ENCODE assay signal across 14 cellular contexts in the genomic region with DNA sequence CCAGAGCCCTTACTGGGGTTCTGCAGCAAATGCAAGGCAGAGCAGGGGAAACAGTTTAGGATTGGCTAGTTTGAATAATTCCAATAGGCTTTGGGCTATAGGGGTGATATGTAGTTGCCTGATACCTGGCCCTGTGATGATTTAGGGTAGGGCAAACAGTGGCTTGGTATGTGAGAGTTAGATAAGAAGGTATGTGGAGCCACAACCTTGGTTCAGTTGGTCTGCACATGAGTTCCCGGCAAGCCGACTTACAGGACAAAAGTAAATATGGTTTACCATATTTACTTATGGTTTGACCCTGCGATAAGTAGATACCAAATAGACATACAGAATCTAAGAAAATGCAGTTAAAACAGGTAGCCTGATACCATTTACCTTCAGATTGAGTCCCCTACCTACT. TPM values are rescaled to one million over a fixed set of nuclear protein-coding genes. Genes with fewer than 3 reads are reported as not detected.
DNase-seq lines count a peak whose midpoint lies in the region; ATAC-seq and TF ChIP-seq lines count a peak whose summit lies in the region.
"Had no signal": no experiment of that assay in that cellular context is flagged by ENCODE, and none has a peak within 500 bp of the region (broad histone marks: within the 10 kb centered on the region; RNA-seq: fewer than 3 reads in every experiment).

No MANE protein-coding gene starts in this region.

- H3K36me3 Mint-ChIP-seq in Caco-2 (ENCODE audit: insufficient read depth, unreplicated experiment) (no peaks in the 10 kb centered on the region), WTC11 (peaks cover 5% of the 10 kb centered on the region; the same call in 1 of the 2 replicates), progenitor cell of endocrine pancreas (ENCODE audit: insufficient read depth) (peaks cover 7% of the 10 kb centered on the region)
- H3K36me3 Mint-ChIP-seq: CD14-positive monocyte had no signal

- ATAC-seq in WTC11 (no peak), GM21717 (IDR thresholded peaks at IDR 0.05; ENCODE audit: unreplicated experiment) (no peak)
- ATAC-seq: GM23338 had no signal

- H3K4me1 Mint-ChIP-seq in Caco-2 (ENCODE audit: low read depth, unreplicated experiment) (peaks cover 41% of the 10 kb centered on the region), WTC11 (peaks cover 8% of the 10 kb centered on the region), progenitor cell of endocrine pancreas (ENCODE audit: low read depth) (peaks cover 22% of the 10 kb centered on the region)
- H3K4me1 Mint-ChIP-seq: CD14-positive monocyte; CD4-positive, alpha-beta memory T cell had no signal

- CTCF ChIA-PET in Caco-2 (lab: Charles Lee) (interaction anchor here (0.6 to 1.1 kb wide), 2 partner anchors 10 to 67 kb away, joined by 3 to 6 read pairs; a partner anchor contains a TSS), WTC11 (lab: Charles Lee) (no interaction called here)

- H3K27ac Mint-ChIP-seq in Caco-2 (ENCODE audit: unreplicated experiment), result peak overlapping the region; percentile 78
- no peak overlapping the region for H3K27ac Mint-ChIP-seq in WTC11
- peak overlapping the region; percentile 43 for H3K27ac Mint-ChIP-seq in progenitor cell of endocrine pancreas
- H3K27ac Mint-ChIP-seq: CD14-positive monocyte, GM23338 had no signal

- peak; percentile 84 to 94 for DNase-seq in Caco-2
- DNase-seq in HuH-7.5 (ENCODE audit: low spot score), result peak; percentile 22
- no peak for DNase-seq in WTC11 (ENCODE audit: low spot score)
- DNase-seq in progenitor cell of endocrine pancreas (ENCODE audit: low spot score, unreplicated experiment), result no peak
- DNase-seq in NCI-H748 treated with DMSO at 0.1 percent for 48 hours (lab: John Stamatoyannopoulos, UW), result no peak
- no peak for DNase-seq in stimulated activated CD8-positive, alpha-beta memory T cell treated with anti-CD3 and anti-CD28 coated beads, Interleukin-4, amount 100 ng/mL, for 48 hours
- no peak for DNase-seq in activated T-cell treated with anti-CD3 and anti-CD28 coated beads, Interleukin-2, amount 50 U/mL, for 48 hours
- DNase-seq: 8988T; CD4-positive, alpha-beta memory T cell; HCEC 1CT had no signal

- peaks cover 17% of the 10 kb centered on the region for H3K9me3 Mint-ChIP-seq in Caco-2 (ENCODE audit: unreplicated experiment)
- peaks cover 9% of the 10 kb centered on the region; the same call in 1 of the 2 replicates for H3K9me3 Mint-ChIP-seq in WTC11
- peaks cover 3% of the 10 kb centered on the region for H3K9me3 Mint-ChIP-seq in progenitor cell of endocrine pancreas (ENCODE audit: low read depth)
- H3K9me3 Mint-ChIP-seq: CD4-positive, alpha-beta memory T cell had no signal

- peak overlapping the region; percentile 3 for H3K4me3 Mint-ChIP-seq in Caco-2 (ENCODE audit: unreplicated experiment)
- no peak overlapping the region for H3K4me3 Mint-ChIP-seq in WTC11
- no peak overlapping the region for H3K4me3 Mint-ChIP-seq in progenitor cell of endocrine pancreas (ENCODE audit: low read depth)
- H3K4me3 Mint-ChIP-seq: CD14-positive monocyte; CD4-positive, alpha-beta memory T cell; GM23338 had no signal

- TF ChIP-seq CTCF in Caco-2 (IDR thresholded peaks at IDR 0.05; ENCODE audit: insufficient read depth in 1 of 2, low read depth in 1 of 2, low read length in 1 of 2, severe bottlenecking in 1 of 2, unreplicated experiment in 1 of 2) (no peak), WTC11 (IDR thresholded peaks at IDR 0.05) (no peak), progenitor cell of endocrine pancreas (IDR thresholded peaks at IDR 0.05; ENCODE audit: unreplicated experiment) (no peak)

- peaks cover 26% of the 10 kb centered on the region for H3K4me1 ChIP-seq in Caco-2
- H3K4me1 ChIP-seq: BLaER1 had no signal

- POLR2A ChIA-PET in Caco-2 (lab: Charles Lee) (interaction anchor here (0.6 kb wide), 1 partner anchor 9 kb away, joined by 3 read pairs; no protein-coding TSS in a partner anchor), WTC11 (lab: Charles Lee) (no interaction called here)

- no TSS peak for BruUV-seq in Caco-2 (replicated peaks; lab: Mats Ljungman, UMichigan)

- H3K9me3 ChIP-seq in Caco-2, result no peaks in the 10 kb centered on the region; the same call in none of the 2 replicates

- intact Hi-C loops in Caco-2 (cut with micrococcal nuclease; ENCODE audit: unreplicated experiment), result loop anchor here (1.0 kb wide), 2 partner anchors 8 to 33 kb away; no protein-coding TSS in a partner anchor

- no peaks in the 10 kb centered on the region for H3K36me3 ChIP-seq in Caco-2 (ENCODE audit: control insufficient read depth, insufficient read depth, low read length)
- H3K36me3 ChIP-seq: BLaER1 had no signal

- no peak overlapping the region for H3K4me3 ChIP-seq in Caco-2 (ENCODE audit: low read depth, low read length)
- H3K4me3 ChIP-seq: BLaER1, GM23338 had no signal

- no peaks in the 10 kb centered on the region for H3K27me3 Mint-ChIP-seq in Caco-2 (ENCODE audit: insufficient read depth, unreplicated experiment)
- no peaks in the 10 kb centered on the region; the same call in 1 of the 2 replicates for H3K27me3 Mint-ChIP-seq in WTC11 (ENCODE audit: low read depth)
- no peaks in the 10 kb centered on the region for H3K27me3 Mint-ChIP-seq in progenitor cell of endocrine pancreas

- H3K27me3 ChIP-seq in Caco-2 (replicated peaks; ENCODE audit: control insufficient read depth, insufficient read depth, low read length), result no peaks in the 10 kb centered on the region
- H3K27me3 ChIP-seq: BLaER1 had no signal

TF ChIP-seq in WTC11, 78 proteins besides CTCF, POLR2A, EP300 and RAD21:
- TF ChIP-seq CREM (CRISPR knock-in tag; IDR thresholded peaks at IDR 0.05), result no peak
- no peak for TF ChIP-seq KAT7 (CRISPR knock-in tag; IDR thresholded peaks at IDR 0.05; ENCODE audit: borderline replicate concordance)
- TF ChIP-seq, protein P1, sequence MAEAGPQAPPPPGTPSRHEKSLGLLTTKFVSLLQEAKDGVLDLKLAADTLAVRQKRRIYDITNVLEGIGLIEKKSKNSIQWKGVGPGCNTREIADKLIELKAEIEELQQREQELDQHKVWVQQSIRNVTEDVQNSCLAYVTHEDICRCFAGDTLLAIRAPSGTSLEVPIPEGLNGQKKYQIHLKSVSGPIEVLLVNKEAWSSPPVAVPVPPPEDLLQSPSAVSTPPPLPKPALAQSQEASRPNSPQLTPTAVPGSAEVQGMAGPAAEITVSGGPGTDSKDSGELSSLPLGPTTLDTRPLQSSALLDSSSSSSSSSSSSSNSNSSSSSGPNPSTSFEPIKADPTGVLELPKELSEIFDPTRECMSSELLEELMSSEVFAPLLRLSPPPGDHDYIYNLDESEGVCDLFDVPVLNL (CRISPR knock-in tag; IDR thresholded peaks at IDR 0.05; ENCODE audit: borderline replicate concordance, low read depth), result no peak
- 0 out of 2 replicates have a peak, but pooled peaks have one; percentile 30 for TF ChIP-seq GABPB1 (CRISPR knock-in tag; IDR thresholded peaks at IDR 0.05)
- TF ChIP-seq, protein P2, sequence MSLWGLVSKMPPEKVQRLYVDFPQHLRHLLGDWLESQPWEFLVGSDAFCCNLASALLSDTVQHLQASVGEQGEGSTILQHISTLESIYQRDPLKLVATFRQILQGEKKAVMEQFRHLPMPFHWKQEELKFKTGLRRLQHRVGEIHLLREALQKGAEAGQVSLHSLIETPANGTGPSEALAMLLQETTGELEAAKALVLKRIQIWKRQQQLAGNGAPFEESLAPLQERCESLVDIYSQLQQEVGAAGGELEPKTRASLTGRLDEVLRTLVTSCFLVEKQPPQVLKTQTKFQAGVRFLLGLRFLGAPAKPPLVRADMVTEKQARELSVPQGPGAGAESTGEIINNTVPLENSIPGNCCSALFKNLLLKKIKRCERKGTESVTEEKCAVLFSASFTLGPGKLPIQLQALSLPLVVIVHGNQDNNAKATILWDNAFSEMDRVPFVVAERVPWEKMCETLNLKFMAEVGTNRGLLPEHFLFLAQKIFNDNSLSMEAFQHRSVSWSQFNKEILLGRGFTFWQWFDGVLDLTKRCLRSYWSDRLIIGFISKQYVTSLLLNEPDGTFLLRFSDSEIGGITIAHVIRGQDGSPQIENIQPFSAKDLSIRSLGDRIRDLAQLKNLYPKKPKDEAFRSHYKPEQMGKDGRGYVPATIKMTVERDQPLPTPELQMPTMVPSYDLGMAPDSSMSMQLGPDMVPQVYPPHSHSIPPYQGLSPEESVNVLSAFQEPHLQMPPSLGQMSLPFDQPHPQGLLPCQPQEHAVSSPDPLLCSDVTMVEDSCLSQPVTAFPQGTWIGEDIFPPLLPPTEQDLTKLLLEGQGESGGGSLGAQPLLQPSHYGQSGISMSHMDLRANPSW (CRISPR knock-in tag; conservative IDR thresholded peaks at IDR 0.05; ENCODE audit: low read depth), result no peak
- TF ChIP-seq GTF2I (CRISPR knock-in tag; conservative IDR thresholded peaks at IDR 0.05), result no peak
- TF ChIP-seq NFYB (CRISPR knock-in tag; conservative IDR thresholded peaks at IDR 0.05; ENCODE audit: low read depth), result no peak
- no peak for TF ChIP-seq ZNF138 (CRISPR knock-in tag; conservative IDR thresholded peaks at IDR 0.05)

RNA-seq across cellular contexts. Expression of a gene that starts 8.3 kb away (rescaled TPM):
- total RNA-seq in Caco-2 (2022) (19.6 and 21.7 TPM in 2 replicates), WTC11 (2021) (55.9 to 62.7 TPM (median 59.7 TPM) in 3 replicates), progenitor cell of endocrine pancreas (82.2 and 91.5 TPM in 2 replicates)

Comparison
In these comparisons a context has a peak if more than half of its experiments do, and no peak if none do; other contexts are left out.
1. DNase-seq: peak in Caco-2 (2 of 2) and HuH-7.5 (single experiment); none in WTC11 (single experiment), progenitor cell of endocrine pancreas (single experiment), NCI-H748 treated with DMSO at 0.1 percent for 48 hours (single experiment), stimulated activated CD8-positive, alpha-beta memory T cell treated with anti-CD3 and anti-CD28 coated beads, Interleukin-4, amount 100 ng/mL, for 48 hours (single experiment) and activated T-cell treated with anti-CD3 and anti-CD28 coated beads, Interleukin-2, amount 50 U/mL, for 48 hours (0 of 2).